In genomic region chr2:47254464-47254863, GRCh38 we compare ENCODE assay signal across 20 cellular contexts.
DNase-seq lines count a peak whose midpoint lies in the region; ATAC-seq, FAIRE-seq and TF ChIP-seq lines count a peak whose summit lies in the region.
"Had no signal": no experiment of that assay in that cellular context is flagged by ENCODE, and none has a peak within 500 bp of the region (broad histone marks: within the 10 kb centered on the region; RNA-seq: fewer than 3 reads in every experiment).

No MANE protein-coding gene starts in this region.

- intact Hi-C loops in Right ventricle myocardium superior (cut with DNase I), result no loop called here

- H3K27ac Mint-ChIP-seq in WTC11 (0 out of 2 replicates have a peak overlapping the region, but pooled peaks have one; percentile 7), nephron progenitor cell (peak overlapping the region; percentile 78)

- ATAC-seq in WTC11 (no peak), Right ventricle myocardium superior (ENCODE audit: poor library complexity) (no peak)

- H3K9me3 Mint-ChIP-seq in WTC11, result no peaks in the 10 kb centered on the region
- H3K9me3 Mint-ChIP-seq in nephron progenitor cell, result no peaks in the 10 kb centered on the region
- H3K9me3 Mint-ChIP-seq: H9 had no signal

- CTCF ChIA-PET in WTC11 (lab: Charles Lee), result interaction anchor here (0.6 to 1.5 kb wide), 5 partner anchors 10 to 601 kb away, joined by 3 to 13 read pairs (median 5); no protein-coding TSS in a partner anchor

- no peaks in the 10 kb centered on the region for H3K27me3 Mint-ChIP-seq in WTC11 (ENCODE audit: low read depth)
- peaks cover 16% of the 10 kb centered on the region for H3K27me3 Mint-ChIP-seq in nephron progenitor cell (ENCODE audit: low read depth, poor library complexity)

- H3K4me3 Mint-ChIP-seq in WTC11, result no peak overlapping the region
- no peak overlapping the region for H3K4me3 Mint-ChIP-seq in nephron progenitor cell
- H3K4me3 Mint-ChIP-seq: H9 had no signal

- no peaks in the 10 kb centered on the region for H3K36me3 Mint-ChIP-seq in WTC11
- no peaks in the 10 kb centered on the region for H3K36me3 Mint-ChIP-seq in nephron progenitor cell (ENCODE audit: low read depth)

- POLR2A ChIA-PET in WTC11 (lab: Charles Lee), result interaction anchor here (0.6 kb wide), 1 partner anchor 127 kb away, joined by 6 read pairs; no protein-coding TSS in a partner anchor

- DNase-seq in NCI-H1105 treated with DMSO at 0.1 percent for 48 hours (lab: John Stamatoyannopoulos, UW) (peak; percentile 8), NCI-H1105 (lab: John Stamatoyannopoulos, UW) (no peak), Kasumi-1 (lab: John Stamatoyannopoulos, UW) (peak; percentile 23 to 66), WTC11 (ENCODE audit: low spot score) (no peak), nephron progenitor cell (no peak), Right ventricle myocardium superior (no peak), T-helper 9 cell (no peak), RCC 7860 (ENCODE audit: low spot score) (no peak)
- DNase-seq: 8988T, AML-193, GF-D8, GM23248, H9, NCI-H1436, NCI-H187 treated with DMSO at 0.1 percent for 48 hours, NCI-H2107, NCI-H2227 treated with DMSO at 0.1 percent for 48 hours, NCI-H510A, NCI-H748 treated with DMSO at 0.1 percent for 48 hours, SHP77 had no signal

- H3K4me1 Mint-ChIP-seq in WTC11, result peaks cover 15% of the 10 kb centered on the region
- H3K4me1 Mint-ChIP-seq in nephron progenitor cell, result peaks cover 44% of the 10 kb centered on the region

- no peak for FAIRE-seq in RCC 7860 (lab: Jason Lieb, UNC)

- TF ChIP-seq CTCF in WTC11 (IDR thresholded peaks at IDR 0.05) (no peak), nephron progenitor cell (IDR thresholded peaks at IDR 0.05) (no peak)

TF ChIP-seq in WTC11, 78 proteins besides CTCF, POLR2A, EP300 and RAD21:
- TF ChIP-seq NR2C2 (CRISPR knock-in tag; IDR thresholded peaks at IDR 0.05) (no peak), JAZF1 (CRISPR knock-in tag; IDR thresholded peaks at IDR 0.05) (no peak), PRRX2 (CRISPR knock-in tag; IDR thresholded peaks at IDR 0.05) (no peak), ZNF121 (CRISPR knock-in tag; IDR thresholded peaks at IDR 0.05) (no peak), TEAD1 (CRISPR knock-in tag; IDR thresholded peaks at IDR 0.05) (no peak), USF2 (CRISPR knock-in tag; IDR thresholded peaks at IDR 0.05) (no peak), CREM (CRISPR knock-in tag; IDR thresholded peaks at IDR 0.05) (no peak), GABPB1 (CRISPR knock-in tag; IDR thresholded peaks at IDR 0.05) (no peak), ELF4 (CRISPR knock-in tag; IDR thresholded peaks at IDR 0.05; ENCODE audit: low read depth) (no peak), FOXJ3 (CRISPR knock-in tag; IDR thresholded peaks at IDR 0.05; ENCODE audit: borderline replicate concordance) (no peak), GRHL2 (CRISPR knock-in tag; IDR thresholded peaks at IDR 0.05; ENCODE audit: insufficient replicate concordance, severe bottlenecking) (no peak), ZBTB21 (CRISPR knock-in tag; IDR thresholded peaks at IDR 0.05; ENCODE audit: borderline replicate concordance) (no peak), ZNF138 (CRISPR knock-in tag; conservative IDR thresholded peaks at IDR 0.05) (no peak), ESRRA (CRISPR knock-in tag; IDR thresholded peaks at IDR 0.05; ENCODE audit: borderline replicate concordance) (no peak), EMX1 (CRISPR knock-in tag; IDR thresholded peaks at IDR 0.05) (no peak), KAT7 (CRISPR knock-in tag; IDR thresholded peaks at IDR 0.05; ENCODE audit: borderline replicate concordance) (no peak), HMGA2 (CRISPR knock-in tag; IDR thresholded peaks at IDR 0.05) (no peak)
- TF ChIP-seq, protein P1, sequence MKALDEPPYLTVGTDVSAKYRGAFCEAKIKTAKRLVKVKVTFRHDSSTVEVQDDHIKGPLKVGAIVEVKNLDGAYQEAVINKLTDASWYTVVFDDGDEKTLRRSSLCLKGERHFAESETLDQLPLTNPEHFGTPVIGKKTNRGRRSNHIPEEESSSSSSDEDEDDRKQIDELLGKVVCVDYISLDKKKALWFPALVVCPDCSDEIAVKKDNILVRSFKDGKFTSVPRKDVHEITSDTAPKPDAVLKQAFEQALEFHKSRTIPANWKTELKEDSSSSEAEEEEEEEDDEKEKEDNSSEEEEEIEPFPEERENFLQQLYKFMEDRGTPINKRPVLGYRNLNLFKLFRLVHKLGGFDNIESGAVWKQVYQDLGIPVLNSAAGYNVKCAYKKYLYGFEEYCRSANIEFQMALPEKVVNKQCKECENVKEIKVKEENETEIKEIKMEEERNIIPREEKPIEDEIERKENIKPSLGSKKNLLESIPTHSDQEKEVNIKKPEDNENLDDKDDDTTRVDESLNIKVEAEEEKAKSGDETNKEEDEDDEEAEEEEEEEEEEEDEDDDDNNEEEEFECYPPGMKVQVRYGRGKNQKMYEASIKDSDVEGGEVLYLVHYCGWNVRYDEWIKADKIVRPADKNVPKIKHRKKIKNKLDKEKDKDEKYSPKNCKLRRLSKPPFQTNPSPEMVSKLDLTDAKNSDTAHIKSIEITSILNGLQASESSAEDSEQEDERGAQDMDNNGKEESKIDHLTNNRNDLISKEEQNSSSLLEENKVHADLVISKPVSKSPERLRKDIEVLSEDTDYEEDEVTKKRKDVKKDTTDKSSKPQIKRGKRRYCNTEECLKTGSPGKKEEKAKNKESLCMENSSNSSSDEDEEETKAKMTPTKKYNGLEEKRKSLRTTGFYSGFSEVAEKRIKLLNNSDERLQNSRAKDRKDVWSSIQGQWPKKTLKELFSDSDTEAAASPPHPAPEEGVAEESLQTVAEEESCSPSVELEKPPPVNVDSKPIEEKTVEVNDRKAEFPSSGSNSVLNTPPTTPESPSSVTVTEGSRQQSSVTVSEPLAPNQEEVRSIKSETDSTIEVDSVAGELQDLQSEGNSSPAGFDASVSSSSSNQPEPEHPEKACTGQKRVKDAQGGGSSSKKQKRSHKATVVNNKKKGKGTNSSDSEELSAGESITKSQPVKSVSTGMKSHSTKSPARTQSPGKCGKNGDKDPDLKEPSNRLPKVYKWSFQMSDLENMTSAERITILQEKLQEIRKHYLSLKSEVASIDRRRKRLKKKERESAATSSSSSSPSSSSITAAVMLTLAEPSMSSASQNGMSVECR (CRISPR knock-in tag; IDR thresholded peaks at IDR 0.05; ENCODE audit: borderline replicate concordance), result no peak
- TF ChIP-seq, protein P2, sequence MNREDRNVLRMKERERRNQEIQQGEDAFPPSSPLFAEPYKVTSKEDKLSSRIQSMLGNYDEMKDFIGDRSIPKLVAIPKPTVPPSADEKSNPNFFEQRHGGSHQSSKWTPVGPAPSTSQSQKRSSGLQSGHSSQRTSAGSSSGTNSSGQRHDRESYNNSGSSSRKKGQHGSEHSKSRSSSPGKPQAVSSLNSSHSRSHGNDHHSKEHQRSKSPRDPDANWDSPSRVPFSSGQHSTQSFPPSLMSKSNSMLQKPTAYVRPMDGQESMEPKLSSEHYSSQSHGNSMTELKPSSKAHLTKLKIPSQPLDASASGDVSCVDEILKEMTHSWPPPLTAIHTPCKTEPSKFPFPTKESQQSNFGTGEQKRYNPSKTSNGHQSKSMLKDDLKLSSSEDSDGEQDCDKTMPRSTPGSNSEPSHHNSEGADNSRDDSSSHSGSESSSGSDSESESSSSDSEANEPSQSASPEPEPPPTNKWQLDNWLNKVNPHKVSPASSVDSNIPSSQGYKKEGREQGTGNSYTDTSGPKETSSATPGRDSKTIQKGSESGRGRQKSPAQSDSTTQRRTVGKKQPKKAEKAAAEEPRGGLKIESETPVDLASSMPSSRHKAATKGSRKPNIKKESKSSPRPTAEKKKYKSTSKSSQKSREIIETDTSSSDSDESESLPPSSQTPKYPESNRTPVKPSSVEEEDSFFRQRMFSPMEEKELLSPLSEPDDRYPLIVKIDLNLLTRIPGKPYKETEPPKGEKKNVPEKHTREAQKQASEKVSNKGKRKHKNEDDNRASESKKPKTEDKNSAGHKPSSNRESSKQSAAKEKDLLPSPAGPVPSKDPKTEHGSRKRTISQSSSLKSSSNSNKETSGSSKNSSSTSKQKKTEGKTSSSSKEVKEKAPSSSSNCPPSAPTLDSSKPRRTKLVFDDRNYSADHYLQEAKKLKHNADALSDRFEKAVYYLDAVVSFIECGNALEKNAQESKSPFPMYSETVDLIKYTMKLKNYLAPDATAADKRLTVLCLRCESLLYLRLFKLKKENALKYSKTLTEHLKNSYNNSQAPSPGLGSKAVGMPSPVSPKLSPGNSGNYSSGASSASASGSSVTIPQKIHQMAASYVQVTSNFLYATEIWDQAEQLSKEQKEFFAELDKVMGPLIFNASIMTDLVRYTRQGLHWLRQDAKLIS (CRISPR knock-in tag; IDR thresholded peaks at IDR 0.05; ENCODE audit: borderline replicate concordance), result no peak

Comparison
In these comparisons a context has a peak if more than half of its experiments do, and no peak if none do; other contexts are left out.
1. DNase-seq: peak in NCI-H1105 treated with DMSO at 0.1 percent for 48 hours (single experiment) and Kasumi-1 (2 of 2); none in NCI-H1105 (single experiment), WTC11 (single experiment), nephron progenitor cell (single experiment), Right ventricle myocardium superior (single experiment), T-helper 9 cell (single experiment) and RCC 7860 (single experiment).